20 cellular contexts compared by ENCODE assay signal in genomic region chr5:73678322-73678740, GRCh38. TPM values are rescaled to one million over a fixed set of nuclear protein-coding genes. Genes with fewer than 3 reads are reported as not detected.
DNase-seq lines count a peak whose midpoint lies in the region; ATAC-seq and TF ChIP-seq lines count a peak whose summit lies in the region.
"Had no signal": no experiment of that assay in that cellular context is flagged by ENCODE, and none has a peak within 500 bp of the region (broad histone marks: within the 10 kb centered on the region; RNA-seq: fewer than 3 reads in every experiment).

No MANE protein-coding gene starts in this region.

- H3K9me3 ChIP-seq in liver (ENCODE audit: control insufficient read depth in 4 of 4, low read length in 3 of 4) (no peaks in the 10 kb centered on the region), upper lobe of right lung (no peaks in the 10 kb centered on the region)
- H3K9me3 ChIP-seq: gastroesophageal sphincter, SJSA1, suprapubic skin had no signal

- TF ChIP-seq CTCF in liver (IDR thresholded peaks at IDR 0.05; ENCODE audit: low read depth, low read length, missing input control), result no peak
- no peak for TF ChIP-seq CTCF in upper lobe of right lung (IDR thresholded peaks at IDR 0.05)

- DNase-seq in HuH-7.5 (ENCODE audit: low spot score) (peak; percentile 19), SW480 (ENCODE audit: low spot score) (peak; percentile 55), upper lobe of right lung (no peak)
- no peak for DNase-seq in stimulated activated CD4-positive, alpha-beta T cell treated with anti-CD3 and anti-CD28 coated beads, Interleukin-4, amount 100 ng/mL, for 24 hours
- DNase-seq: activated CD4-positive, alpha-beta T cell treated with anti-CD3 and anti-CD28 coated beads for 48 hours; activated naive CD4-positive, alpha-beta T cell treated with anti-CD3 and anti-CD28 coated beads, Interleukin-2, amount 50 U/mL, for 16 hours; GM23248; HFFc6; NCI-H1436 treated with DMSO at 0.1 percent for 48 hours; NCI-H510A; stimulated activated CD4-positive, alpha-beta T cell treated with anti-CD3 and anti-CD28 coated beads, Interleukin-1b, Interleukin-23, amount 100 ng/mL, for 48 hours had no signal

- H3K36me3 ChIP-seq in liver (ENCODE audit: control insufficient read depth in 4 of 4, insufficient read depth in 3 of 4, low read depth in 1 of 4, low read length in 3 of 4) (no peaks in the 10 kb centered on the region), upper lobe of right lung (no peaks in the 10 kb centered on the region)
- H3K36me3 ChIP-seq: gastroesophageal sphincter, suprapubic skin had no signal

- TF ChIP-seq RAD21 in liver (IDR thresholded peaks at IDR 0.05), result peak; percentile 27 to 56

- H3K27ac ChIP-seq in liver (ENCODE audit: low read depth in 1 of 2, low read length in 2 of 2) (peak overlapping the region in 1 of 2 donors; percentile 0), upper lobe of right lung (no peak overlapping the region)
- H3K27ac ChIP-seq: gastroesophageal sphincter, GM23248, KMS-11, SJSA1, skin epidermis, suprapubic skin had no signal

- H3K4me1 ChIP-seq in liver (ENCODE audit: control insufficient read depth in 4 of 4, insufficient read depth in 4 of 4, low read length in 3 of 4) (peaks cover 7 to 29% (median 23%) of the 10 kb centered on the region in 4 donors), upper lobe of right lung (peaks cover 17% of the 10 kb centered on the region)

- intact Hi-C loops in upper lobe of right lung (cut with DNase I), result no loop called here

- ATAC-seq in upper lobe of right lung (peak; percentile 39), GM21529 (IDR thresholded peaks at IDR 0.05; ENCODE audit: unreplicated experiment) (no peak), GM21526 (IDR thresholded peaks at IDR 0.05; ENCODE audit: low FRiP score, unreplicated experiment) (no peak)
- ATAC-seq: gastroesophageal sphincter had no signal

- H3K27me3 ChIP-seq in liver (ENCODE audit: control insufficient read depth in 4 of 4, insufficient read depth in 4 of 4, low read length in 3 of 4), result no peaks in the 10 kb centered on the region
- no peaks in the 10 kb centered on the region for H3K27me3 ChIP-seq in upper lobe of right lung
- H3K27me3 ChIP-seq: gastroesophageal sphincter, SJSA1, suprapubic skin had no signal

- no peak overlapping the region for H3K9ac ChIP-seq in liver (ENCODE audit: low read depth in 1 of 2, low read length in 2 of 2)
- H3K9ac ChIP-seq: GM23248, KMS-11 had no signal

- WGBS in liver, result 30% methylated on average over 4 of the region's 4 CpGs

- H3K4me3 ChIP-seq in liver (ENCODE audit: low read depth in 1 of 3, low read length in 3 of 3) (peak overlapping the region in 1 of 3 donors; percentile 23), upper lobe of right lung (no peak overlapping the region)
- H3K4me3 ChIP-seq: gastroesophageal sphincter, GM23248, SJSA1, skin epidermis, suprapubic skin had no signal

TF ChIP-seq in liver, 16 proteins besides CTCF, POLR2A, EP300 and RAD21:
- TF ChIP-seq SP1 (IDR thresholded peaks at IDR 0.05) (peak; percentile 97), NR2F2 (IDR thresholded peaks at IDR 0.05) (peak; percentile 35), ATF3 (IDR thresholded peaks at IDR 0.05) (no peak), ZBTB33 (IDR thresholded peaks at IDR 0.05) (peak; percentile 53), JUND (IDR thresholded peaks at IDR 0.05) (peak; percentile 72 to 88), RXRA (IDR thresholded peaks at IDR 0.05) (peak; percentile 62 to 67), GABPA (IDR thresholded peaks at IDR 0.05 in 1 of 2, conservative IDR thresholded peaks at IDR 0.05 in 1 of 2) (no peak), HNF4A (conservative IDR thresholded peaks at IDR 0.05) (peak; percentile 100), TAF1 (conservative IDR thresholded peaks at IDR 0.05) (no peak), FOXA1 (IDR thresholded peaks at IDR 0.05) (peak; percentile 83), FOXA2 (IDR thresholded peaks at IDR 0.05) (peak; percentile 95), EGR1 (IDR thresholded peaks at IDR 0.05; ENCODE audit: low read depth in 2 of 2) (peak in 1 of 2 donors; percentile 18), YY1 (IDR thresholded peaks at IDR 0.05) (peak; percentile 74), REST (IDR thresholded peaks at IDR 0.05) (peak; percentile 51), HNF4G (IDR thresholded peaks at IDR 0.05) (peak; percentile 98), MAX (IDR thresholded peaks at IDR 0.05) (peak; percentile 59)

RNA-seq across cellular contexts. Expression of gene ARHGEF28, which starts 52.3 kb away (rescaled TPM):
- 10 to 100 TPM in 1 of 2 donors, 1 to 10 TPM in 1; 2.5 to 13.9 TPM for total RNA-seq in liver
- polyA plus RNA-seq in liver, result 1 to 10 TPM; 1.6 to 4.8 TPM
- total RNA-seq in upper lobe of right lung, result 22.3 TPM
- total RNA-seq: T-helper 1 cell treated with Interleukin-12 subunit alpha and Interleukin-12 subunit beta and Interleukin-4 antibody, amounts not matched to agents 30 ng/mL and 1 ng/mL, for 36 hours had no signal

Comparison
In these comparisons a context has a peak if more than half of its experiments do, and no peak if none do; other contexts are left out.
1. DNase-seq: peak in HuH-7.5 (single experiment) and SW480 (single experiment); none in upper lobe of right lung (single experiment) and stimulated activated CD4-positive, alpha-beta T cell treated with anti-CD3 and anti-CD28 coated beads, Interleukin-4, amount 100 ng/mL, for 24 hours (single experiment).